In the genomic region with DNA sequence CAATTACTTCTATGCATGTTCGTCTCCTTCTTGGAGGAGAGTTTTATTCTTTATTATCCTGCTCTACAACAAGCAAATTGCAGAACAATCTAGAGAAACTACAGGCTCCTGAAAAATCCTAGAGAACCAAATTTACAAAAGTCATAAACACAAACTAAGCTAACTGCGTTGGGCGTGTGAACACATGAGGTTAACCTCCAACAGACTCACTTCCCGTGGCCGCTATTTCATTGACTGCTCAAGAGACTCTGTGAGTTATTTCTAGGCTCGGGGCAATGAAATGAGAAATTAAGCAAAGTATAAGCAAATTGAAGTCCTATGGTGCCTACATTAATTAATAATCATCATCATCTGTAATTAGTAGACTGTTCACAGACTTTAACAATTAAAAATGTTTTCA, we compare ENCODE assay signal across 21 cellular contexts.
"Had no signal": no experiment of that assay in that cellular context is flagged by ENCODE, and none has a peak within 500 bp of the region (broad histone marks: within the 10 kb centered on the region; RNA-seq: fewer than 3 reads in every experiment).

No MANE protein-coding gene starts in this region.

- H3K27ac ChIP-seq: colonic mucosa, epithelial cell of prostate, esophagus squamous epithelium, gastrocnemius medialis, heart right ventricle, left lung, lower lobe of right lung had no signal

- H3K27me3 ChIP-seq: colonic mucosa, esophagus squamous epithelium, gastrocnemius medialis, heart right ventricle, left lung had no signal

- ATAC-seq: effector memory CD8-positive, alpha-beta T cell; esophagus mucosa; gastrocnemius medialis; heart right ventricle; left cardiac atrium; left lung; left ventricle myocardium superior; lower lobe of right lung had no signal

- H3K4me3 ChIP-seq: colonic mucosa, esophagus squamous epithelium, gastrocnemius medialis, heart right ventricle, left lung, lower lobe of right lung had no signal

- DNase-seq: colonic mucosa; cortex of kidney; effector CD8-positive, alpha-beta T cell; effector memory CD8-positive, alpha-beta T cell; endodermal cell; erythroblast; esophagus squamous epithelium; foreskin fibroblast; foreskin melanocyte; gastrocnemius medialis; glutamatergic neuron; head of caudate nucleus; heart right ventricle; hippocampal formation; left cardiac atrium; left lung; left ventricle myocardium superior; lower lobe of right lung; midbrain had no signal

- H3K4me1 ChIP-seq: colonic mucosa, left lung, lower lobe of right lung had no signal

- H3K9me3 ChIP-seq: colonic mucosa, esophagus squamous epithelium, gastrocnemius medialis, heart right ventricle, left lung, lower lobe of right lung had no signal

- H3K36me3 ChIP-seq: colonic mucosa, gastrocnemius medialis had no signal
